ENCODE assay signal across 8 cellular contexts in genomic region chr3:196219194-196219969, GRCh38. TPM values are rescaled to one million over a fixed set of nuclear protein-coding genes. Genes with fewer than 3 reads are reported as not detected.
DNase-seq lines count a peak whose midpoint lies in the region; ATAC-seq and TF ChIP-seq lines count a peak whose summit lies in the region.

No MANE protein-coding gene starts in this region.

- in situ Hi-C loops in G401 (cut with HindIII; ENCODE audit: low sequenced_read_pairs): no loop called here

- H3K9me3 ChIP-seq in mucosa of descending colon: no peaks in the 10 kb centered on the region

- H3K4me3 ChIP-seq in mucosa of descending colon: no peak overlapping the region

- ATAC-seq in HG02852 (IDR thresholded peaks at IDR 0.05; ENCODE audit: unreplicated experiment): peak; percentile 65
- ATAC-seq in mucosa of descending colon: peak; percentile 69
- no peak for ATAC-seq in GM18868 (IDR thresholded peaks at IDR 0.05; ENCODE audit: unreplicated experiment)

- no peaks in the 10 kb centered on the region for H3K36me3 ChIP-seq in mucosa of descending colon (ENCODE audit: low read depth)

- intact Hi-C loops in mucosa of descending colon (cut with DNase I, micrococcal nuclease): no loop called here

- H3K4me1 ChIP-seq in mucosa of descending colon (ENCODE audit: low read depth): peaks cover 16% of the 10 kb centered on the region

- DNase-seq in G401 (ENCODE audit: low spot score) (peak; percentile 88), NCI-H345 (lab: John Stamatoyannopoulos, UW) (peak; percentile 76), dermis blood vessel endothelial cell (peak; percentile 92), mucosa of descending colon (peak in 2 of 3 donors; percentile 54 to 68)
- DNase-seq in activated CD4-positive, alpha-beta T cell treated with anti-CD3 and anti-CD28 coated beads, Interleukin-2, amount 50 U/mL, for 48 hours: peak; percentile 53 to 71
- peak; percentile 42 to 47 for DNase-seq in stimulated activated CD8-positive, alpha-beta memory T cell treated with anti-CD3 and anti-CD28 coated beads, Interleukin-7, amount 100 ng/mL, for 4 hours (ENCODE audit: low read depth in 2 of 2)

- TF ChIP-seq CTCF in mucosa of descending colon (IDR thresholded peaks at IDR 0.05): no peak

RNA-seq across cellular contexts. Expression of gene SLC51A, which starts 3.0 kb away (rescaled TPM):
- not detected in 2 replicates for total RNA-seq in G401 (2014; rRNA removed; shearing (Covaris generic))
- not detected in 2 replicates for total RNA-seq in dermis blood vessel endothelial cell
- 100 to 1,000 TPM in 1 of 3 donors, 10 to 100 TPM in 2; 16.4 to 135 (median 22.9) TPM for total RNA-seq in mucosa of descending colon

RNA-seq across cellular contexts. Expression of gene ZDHHC19, which starts 8.2 kb away (rescaled TPM):
- total RNA-seq in G401 (2014; rRNA removed; shearing (Covaris generic)): not detected in 2 replicates
- total RNA-seq in dermis blood vessel endothelial cell (not detected in 2 replicates), mucosa of descending colon (not detected)

Comparison
In these comparisons a context has a peak if more than half of its experiments do, and no peak if none do; other contexts are left out.
1. RNA of gene SLC51A, which starts 3.0 kb away (total RNA-seq): 16.4 to 135 TPM in mucosa of descending colon; not detected in G401 and not detected in dermis blood vessel endothelial cell; every median in the first group is over 10 times any median in the second.
2. Peak in every context shown above with its lines, with median percentiles within 50 percentile points of each other: DNase-seq.